In genomic region chr20:63520594-63520938, GRCh38 we compare ENCODE assay signal across 8 cellular contexts. TPM values are rescaled to one million over a fixed set of nuclear protein-coding genes. Genes with fewer than 3 reads are reported as not detected.
A peak's percentile ranks its signal among the peaks of the same experiment; 100 is the strongest.
DNase-seq lines count a peak whose midpoint lies in the region; ATAC-seq, FAIRE-seq and TF ChIP-seq lines count a peak whose summit lies in the region.

PPDPF (plus strand) TSS chr20:63520765; CDS start chr20:63521309, 544 bp downstream.

- H3K27me3 ChIP-seq in right lobe of liver, result no peaks in the 10 kb centered on the region

- peaks cover 0 to 10% (median 2%) of the 10 kb centered on the region in 4 donors for H3K4me1 ChIP-seq in right lobe of liver

- peak within 1 kb of the TSS; percentile 94 to 98 (median 98) for H3K27ac ChIP-seq in right lobe of liver

- no peaks in the 10 kb centered on the region for H3K9me3 ChIP-seq in right lobe of liver

- WGBS in right lobe of liver (ENCODE audit: insufficient coverage, low coverage, low lambda C conversion rate, missing lambda C conversion rate), result 0% methylated on average over 9 of the region's 54 CpGs

- no peak for TF ChIP-seq CTCF in right lobe of liver (IDR thresholded peaks at IDR 0.05)

- H3K36me3 ChIP-seq in right lobe of liver, result no peaks in the 10 kb centered on the region

- intact Hi-C loops in right lobe of liver (cut with DNase I), result no loop called here

- peak within 1 kb of the TSS; percentile 67 to 78 (median 75) for H3K4me3 ChIP-seq in right lobe of liver

- peak; percentile 91 for TF ChIP-seq POLR2A in right lobe of liver (IDR thresholded peaks at IDR 0.05)

- peak; percentile 58 for ATAC-seq in HG02973 (IDR thresholded peaks at IDR 0.05; ENCODE audit: unreplicated experiment)
- ATAC-seq in right lobe of liver, result peak; percentile 87 to 95 (median 89)

- peak; percentile 68 for FAIRE-seq in GM18507 (lab: Jason Lieb, UNC)

- DNase-seq in 8988T, result peak; percentile 98
- DNase-seq in GM18507 (ENCODE audit: extremely low spot score, insufficient read length, low read depth), result peak; percentile 96
- DNase-seq in NCI-H446 (lab: John Stamatoyannopoulos, UW), result peak; percentile 62 to 93
- peak; percentile 72 to 80 for DNase-seq in activated CD4-positive, alpha-beta T cell treated with anti-CD3 and anti-CD28 coated beads, Interleukin-2, amount 50 U/mL, for 24 hours (ENCODE audit: low read depth in 1 of 2, low spot score in 1 of 2)
- DNase-seq in dermis microvascular lymphatic vessel endothelial cell (ENCODE audit: low read depth in 2 of 2), result peak; percentile 51 to 81
- peak; percentile 86 to 90 (median 87) for DNase-seq in right lobe of liver
- peak; percentile 79 to 88 for DNase-seq in stimulated activated CD4-positive, alpha-beta T cell treated with anti-CD3 and anti-CD28 coated beads, Interleukin-2, amount 100 ng/mL, for 48 hours

RNA-seq across cellular contexts. Expression of gene PPDPF, which starts in this region (rescaled TPM):
- total RNA-seq in dermis microvascular lymphatic vessel endothelial cell (16.3 and 36.2 TPM in 2 replicates), right lobe of liver (10 to 100 TPM; 50.2 to 99.4 (median 76.7) TPM)

Comparison
In these comparisons a context has a peak if more than half of its experiments do, and no peak if none do; other contexts are left out.
1. Peak in every context shown above with its lines: DNase-seq, ATAC-seq, H3K4me3 ChIP-seq and H3K27ac ChIP-seq.